ENCODE assay signal across 21 cellular contexts in the genomic region with DNA sequence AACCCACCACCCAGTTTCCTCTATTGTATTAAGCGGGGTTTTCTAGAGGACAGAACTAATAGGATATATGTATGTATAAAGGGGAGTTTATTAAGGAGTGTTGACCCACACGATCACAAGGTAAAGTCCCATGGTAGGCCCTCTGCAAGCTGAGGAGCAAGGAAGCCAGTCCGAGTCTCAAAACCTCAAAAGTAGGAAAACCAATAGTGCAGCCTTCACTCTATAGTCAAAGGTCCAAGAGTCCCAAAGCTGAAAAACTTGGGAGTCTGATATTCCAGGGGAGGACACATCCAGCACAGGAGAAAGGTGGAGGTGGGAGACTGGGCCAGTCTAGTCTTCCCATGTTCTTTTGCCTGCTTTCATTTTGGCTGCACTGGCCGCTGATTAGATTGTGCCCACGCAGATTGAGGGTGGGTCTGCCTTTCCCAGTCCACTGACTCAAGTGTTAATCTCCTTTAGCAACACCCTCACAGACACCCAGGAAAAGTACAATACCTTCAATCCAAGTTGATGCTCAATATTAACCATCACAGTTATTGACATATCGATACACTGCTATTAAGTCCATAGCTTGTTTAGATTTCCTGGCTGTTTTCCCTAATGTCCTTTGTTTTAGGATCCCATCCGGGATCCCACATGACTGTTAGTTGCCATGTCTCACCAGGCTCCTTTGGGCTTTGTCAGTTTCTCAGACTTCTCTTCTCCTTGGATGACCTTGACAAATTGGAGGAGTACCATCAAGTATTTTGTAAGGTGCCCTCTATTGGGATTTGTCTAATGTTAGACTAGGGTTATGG. TPM values are rescaled to one million over a fixed set of nuclear protein-coding genes. Genes with fewer than 3 reads are reported as not detected.
DNase-seq lines count a peak whose midpoint lies in the region; ATAC-seq and TF ChIP-seq lines count a peak whose summit lies in the region.
"Had no signal": no experiment of that assay in that cellular context is flagged by ENCODE, and none has a peak within 500 bp of the region (broad histone marks: within the 10 kb centered on the region; RNA-seq: fewer than 3 reads in every experiment).

No MANE protein-coding gene starts in this region.

- dilution Hi-C loops in mammary epithelial cell (cut with HindIII; ENCODE audit: low sequenced_read_pairs): no loop called here

- H3K4me1 Mint-ChIP-seq in WTC11: no peaks in the 10 kb centered on the region
- no peaks in the 10 kb centered on the region for H3K4me1 Mint-ChIP-seq in Caco-2 (ENCODE audit: low read depth, unreplicated experiment)
- H3K4me1 Mint-ChIP-seq: CD4-positive, CD25-positive, alpha-beta regulatory T cell; H9 had no signal

- peaks cover 55% of the 10 kb centered on the region for H3K36me3 Mint-ChIP-seq in WTC11
- peaks cover 17% of the 10 kb centered on the region for H3K36me3 Mint-ChIP-seq in Caco-2 (ENCODE audit: insufficient read depth, unreplicated experiment)
- H3K36me3 Mint-ChIP-seq: CD4-positive, CD25-positive, alpha-beta regulatory T cell had no signal

- H3K9ac ChIP-seq in HUES48 (ENCODE audit: low read depth, low read length): no peak overlapping the region
- H3K9ac ChIP-seq in mesendoderm (ENCODE audit: low read length): no peak overlapping the region
- H3K9ac ChIP-seq in mammary epithelial cell (ENCODE audit: insufficient read depth, low read length): no peak overlapping the region
- H3K9ac ChIP-seq: BLaER1, KMS-11 had no signal

- H2BK5ac ChIP-seq in mesendoderm (ENCODE audit: low read length): no peak overlapping the region

- H3K27ac ChIP-seq in HUES48 (ENCODE audit: low read depth, low read length) (peak overlapping the region; percentile 18), mesendoderm (ENCODE audit: low read depth, low read length) (no peak overlapping the region), heart right ventricle (no peak overlapping the region), mammary epithelial cell (ENCODE audit: insufficient read depth, low read depth, low read length) (no peak overlapping the region)
- H3K27ac ChIP-seq: BLaER1, KMS-11, SJCRH30 had no signal

- WGBS in mesendoderm (ENCODE audit: extremely low coverage, insufficient coverage, low lambda C conversion rate): no CpG with 5 or more reads among the region's 7 CpGs
- WGBS in heart right ventricle, 2 donors: 94 to 96% methylated on average over 7 of the region's 7 CpGs
- WGBS in mammary epithelial cell (ENCODE audit: low coverage, missing lambda C conversion rate): 77% methylated on average over 7 of the region's 7 CpGs

- H3K27me3 ChIP-seq in HUES48 (ENCODE audit: control insufficient read depth, insufficient read depth, low read length) (no peaks in the 10 kb centered on the region), mesendoderm (ENCODE audit: insufficient read depth, low read length, poor library complexity) (no peaks in the 10 kb centered on the region), Caco-2 (replicated peaks; ENCODE audit: control insufficient read depth, insufficient read depth, low read length) (no peaks in the 10 kb centered on the region), heart right ventricle (no peaks in the 10 kb centered on the region), mammary epithelial cell (ENCODE audit: insufficient read depth, low read length) (no peaks in the 10 kb centered on the region)
- H3K27me3 ChIP-seq: BLaER1, SJCRH30 had no signal

- H3K27ac Mint-ChIP-seq in WTC11 (no peak overlapping the region), Caco-2 (ENCODE audit: unreplicated experiment) (no peak overlapping the region)
- H3K27ac Mint-ChIP-seq: CD4-positive, CD25-positive, alpha-beta regulatory T cell had no signal

- no peaks in the 10 kb centered on the region for H3K79me2 ChIP-seq in mesendoderm (ENCODE audit: control insufficient read depth, insufficient read depth, low read length)
- H3K79me2 ChIP-seq in mammary epithelial cell (ENCODE audit: insufficient read depth, low read length): no peaks in the 10 kb centered on the region

- POLR2A ChIA-PET in WTC11 (lab: Charles Lee) (interaction anchor here (2.4 kb wide), 1 partner anchor 10 kb away, joined by 9 read pairs; no protein-coding TSS in a partner anchor), Caco-2 (lab: Charles Lee) (interaction anchor here (0.5 kb wide), 1 partner anchor 463 kb away, joined by 3 read pairs; no protein-coding TSS in a partner anchor)

- H3K36me3 ChIP-seq in HUES48 (ENCODE audit: control insufficient read depth, insufficient read depth, low read length) (peaks cover 58% of the 10 kb centered on the region), mesendoderm (ENCODE audit: control insufficient read depth, insufficient read depth, low read length) (peaks cover 11% of the 10 kb centered on the region), Caco-2 (ENCODE audit: control insufficient read depth, insufficient read depth, low read length) (no peaks in the 10 kb centered on the region), heart right ventricle (peaks cover 0 to 6% (median 0%) of the 10 kb centered on the region in 9 donors), mammary epithelial cell (ENCODE audit: insufficient read depth, low read length) (no peaks in the 10 kb centered on the region)

- no peak overlapping the region for H3K18ac ChIP-seq in mesendoderm (ENCODE audit: low read length)

- no peaks in the 10 kb centered on the region for H4K20me1 ChIP-seq in mammary epithelial cell (ENCODE audit: insufficient read depth, low read length)
- H4K20me1 ChIP-seq: BLaER1 had no signal

- peak; percentile 46 for ATAC-seq in WTC11
- no peak for ATAC-seq in heart right ventricle
- ATAC-seq: PC-3 had no signal

- H3K4me1 ChIP-seq in HUES48 (ENCODE audit: control insufficient read depth, insufficient read depth, low read length): no peaks in the 10 kb centered on the region
- no peaks in the 10 kb centered on the region for H3K4me1 ChIP-seq in mesendoderm (ENCODE audit: control insufficient read depth, low read depth, low read length)
- H3K4me1 ChIP-seq in Caco-2: no peaks in the 10 kb centered on the region
- no peaks in the 10 kb centered on the region for H3K4me1 ChIP-seq in heart right ventricle
- no peaks in the 10 kb centered on the region for H3K4me1 ChIP-seq in mammary epithelial cell (ENCODE audit: insufficient read depth, low read length)

- no peaks in the 10 kb centered on the region for H3K79me1 ChIP-seq in mesendoderm (ENCODE audit: low read length)

- H3K9me3 Mint-ChIP-seq in WTC11 (peaks cover 2% of the 10 kb centered on the region; the same call in 1 of the 2 replicates), Caco-2 (ENCODE audit: unreplicated experiment) (no peaks in the 10 kb centered on the region)
- H3K9me3 Mint-ChIP-seq: H9 had no signal

- TF ChIP-seq CTCF in WTC11 (IDR thresholded peaks at IDR 0.05) (no peak), Caco-2 (IDR thresholded peaks at IDR 0.05; ENCODE audit: insufficient read depth in 1 of 2, low read depth in 1 of 2, low read length in 1 of 2, severe bottlenecking in 1 of 2, unreplicated experiment in 1 of 2) (no peak), heart right ventricle (IDR thresholded peaks at IDR 0.05) (no peak), mammary epithelial cell (conservative IDR thresholded peaks at IDR 0.05 in 1 of 2, IDR thresholded peaks at IDR 0.05 in 1 of 2; ENCODE audit: extremely low read depth in 1 of 2, insufficient read depth in 1 of 2, low read depth in 1 of 2, low read length in 2 of 2) (no peak)

- no peak overlapping the region for H3K4me3 Mint-ChIP-seq in WTC11
- H3K4me3 Mint-ChIP-seq in Caco-2 (ENCODE audit: unreplicated experiment): no peak overlapping the region
- H3K4me3 Mint-ChIP-seq: CD4-positive, CD25-positive, alpha-beta regulatory T cell; H9 had no signal

- no peak overlapping the region for H3K4me2 ChIP-seq in mesendoderm (ENCODE audit: low read length)
- H3K4me2 ChIP-seq in mammary epithelial cell (ENCODE audit: insufficient read depth, low read depth, low read length): no peak overlapping the region
- H3K4me2 ChIP-seq: BLaER1, KMS-11 had no signal

- H2AK5ac ChIP-seq in mesendoderm (ENCODE audit: low read length): no peak overlapping the region

- H2AFZ ChIP-seq in mammary epithelial cell (ENCODE audit: low read depth, low read length): no peak overlapping the region

- H3K27me3 Mint-ChIP-seq in WTC11 (ENCODE audit: low read depth): no peaks in the 10 kb centered on the region
- no peaks in the 10 kb centered on the region for H3K27me3 Mint-ChIP-seq in Caco-2 (ENCODE audit: insufficient read depth, unreplicated experiment)

- intact Hi-C loops in Caco-2 (cut with micrococcal nuclease; ENCODE audit: unreplicated experiment) (no loop called here), heart right ventricle (cut with DNase I) (no loop called here), mammary epithelial cell (cut with micrococcal nuclease) (no loop called here)

- H4K5ac ChIP-seq in mesendoderm (ENCODE audit: low read length): no peak overlapping the region

- peak overlapping the region; percentile 5 for H4K8ac ChIP-seq in mesendoderm (ENCODE audit: low read depth, low read length)

- H3K4me3 ChIP-seq in HUES48 (ENCODE audit: low read depth, low read length): no peak overlapping the region
- no peak overlapping the region for H3K4me3 ChIP-seq in mesendoderm (ENCODE audit: low read length)
- H3K4me3 ChIP-seq in Caco-2 (ENCODE audit: low read depth, low read length): no peak overlapping the region
- H3K4me3 ChIP-seq in heart right ventricle: no peak overlapping the region
- no peak overlapping the region for H3K4me3 ChIP-seq in mammary epithelial cell (replicated peaks in 1 of 3; ENCODE audit: insufficient read depth in 1 of 3, low read depth in 2 of 3, low read length in 3 of 3)
- H3K4me3 ChIP-seq: BLaER1, SJCRH30 had no signal

- no peaks in the 10 kb centered on the region for H3K9me3 ChIP-seq in HUES48 (ENCODE audit: control insufficient read depth, insufficient read depth, low read length)
- H3K9me3 ChIP-seq in Caco-2: no peaks in the 10 kb centered on the region
- peaks cover 0 to 2% (median 0%) of the 10 kb centered on the region in 11 donors for H3K9me3 ChIP-seq in heart right ventricle
- no peaks in the 10 kb centered on the region for H3K9me3 ChIP-seq in mammary epithelial cell (replicated peaks; ENCODE audit: insufficient read depth, low read length)
- H3K9me3 ChIP-seq: BLaER1, SJCRH30 had no signal

- in situ Hi-C loops in mammary epithelial cell (cut with MboI; ENCODE audit: low sequenced_read_pairs in 2 of 2): no loop called here

- H3K56ac ChIP-seq in mesendoderm (ENCODE audit: low read length): no peak overlapping the region

- no peak overlapping the region for H2BK15ac ChIP-seq in mesendoderm (replicated peaks; ENCODE audit: low read depth)

- CTCF ChIA-PET in WTC11 (lab: Charles Lee) (no interaction called here), Caco-2 (lab: Charles Lee) (no interaction called here), mammary epithelial cell (lab: Charles Lee; ENCODE audit: low non-redundant PET) (no interaction called here)

- no peak overlapping the region for H3K23ac ChIP-seq in mesendoderm (ENCODE audit: low read length)

- H3K4ac ChIP-seq in mesendoderm (ENCODE audit: low read depth, low read length): no peak overlapping the region

- no peak overlapping the region for H2BK120ac ChIP-seq in mesendoderm (ENCODE audit: low read depth, low read length)

- DNase-seq in DMS53 (lab: John Stamatoyannopoulos, UW): peak; percentile 46
- no peak for DNase-seq in DMS53 treated with DMSO at 0.1 percent for 48 hours (lab: John Stamatoyannopoulos, UW; ENCODE audit: unreplicated experiment)
- DNase-seq in WTC11 (ENCODE audit: low spot score): no peak
- no peak for DNase-seq in mesendoderm
- no peak for DNase-seq in Caco-2
- DNase-seq in heart right ventricle: no peak
- DNase-seq in mammary epithelial cell: no peak
- DNase-seq: 8988T; CD4-positive, CD25-positive, alpha-beta regulatory T cell; DND-41; H9; MM.1S; NCI-H2107; NK-92 treated with Interleukin-12 subunit alpha and Interleukin-12 subunit beta, amount 100 ng/mL, for 24 hours; PC-3 had no signal

- no TSS peak for BruUV-seq in Caco-2 (replicated peaks; lab: Mats Ljungman, UMichigan)
- no TSS peak for BruUV-seq in mammary epithelial cell (replicated peaks; lab: Mats Ljungman, UMichigan)

RNA-seq across cellular contexts. Expression of gene UCHL1, which starts 12.2 kb away (rescaled TPM):
- total RNA-seq in WTC11 (2021) (487 to 548 TPM (median 488 TPM) in 3 replicates), Caco-2 (2022) (198 and 233 TPM in 2 replicates), heart right ventricle (10 to 100 TPM in 6 of 10 donors, 1 to 10 TPM in 4; 3.2 to 75.9 (median 12.1) TPM), mammary epithelial cell (10 to 100 TPM in 1 of 2 donors, 1 to 10 TPM in 1; 2.3 to 11.3 TPM)
- 1,131 TPM for polyA plus RNA-seq in mesendoderm (2013, experiment 1 of 2)
- polyA plus RNA-seq in mesendoderm (2013, experiment 2 of 2): 1,131 TPM
- polyA plus RNA-seq in heart right ventricle (1 to 10 TPM; 7.8 to 8.5 TPM), mammary epithelial cell (20.2 TPM)
- polyA minus RNA-seq in mammary epithelial cell: 11.2 TPM
- total RNA-seq: CD4-positive, CD25-positive, alpha-beta regulatory T cell; HT1080; T-helper 1 cell treated with Interleukin-12 subunit alpha and Interleukin-12 subunit beta and Interleukin-4 antibody, amounts not matched to agents 30 ng/mL and 1 ng/mL, for 36 hours had no signal
- polyA plus RNA-seq: CD4-positive, CD25-positive, alpha-beta regulatory T cell had no signal

RNA-seq across cellular contexts. Expression of gene APBB2, which starts 54.6 kb away (rescaled TPM):
- total RNA-seq in WTC11 (2021): 43.2 to 49.0 TPM (median 48.5 TPM) in 3 replicates
- 38.9 TPM for polyA plus RNA-seq in mesendoderm (2013, experiment 1 of 2)
- polyA plus RNA-seq in mesendoderm (2013, experiment 2 of 2): 39.4 TPM
- 80.7 and 88.6 TPM in 2 replicates for total RNA-seq in Caco-2 (2022)
- total RNA-seq in heart right ventricle: 10 to 100 TPM; 22.3 to 35.4 (median 27.8) TPM
- 10 to 100 TPM in 1 of 2 donors, 1 to 10 TPM in 1; 5.2 to 12.0 TPM for polyA plus RNA-seq in heart right ventricle
- 10 to 100 TPM; 75.8 to 81.7 TPM for total RNA-seq in mammary epithelial cell
- 60.8 TPM for polyA plus RNA-seq in mammary epithelial cell
- 74.3 TPM for polyA minus RNA-seq in mammary epithelial cell
- total RNA-seq: CD4-positive, CD25-positive, alpha-beta regulatory T cell had no signal
- polyA plus RNA-seq: CD4-positive, CD25-positive, alpha-beta regulatory T cell had no signal
